8 cellular contexts compared by ENCODE assay signal in the genomic region with DNA sequence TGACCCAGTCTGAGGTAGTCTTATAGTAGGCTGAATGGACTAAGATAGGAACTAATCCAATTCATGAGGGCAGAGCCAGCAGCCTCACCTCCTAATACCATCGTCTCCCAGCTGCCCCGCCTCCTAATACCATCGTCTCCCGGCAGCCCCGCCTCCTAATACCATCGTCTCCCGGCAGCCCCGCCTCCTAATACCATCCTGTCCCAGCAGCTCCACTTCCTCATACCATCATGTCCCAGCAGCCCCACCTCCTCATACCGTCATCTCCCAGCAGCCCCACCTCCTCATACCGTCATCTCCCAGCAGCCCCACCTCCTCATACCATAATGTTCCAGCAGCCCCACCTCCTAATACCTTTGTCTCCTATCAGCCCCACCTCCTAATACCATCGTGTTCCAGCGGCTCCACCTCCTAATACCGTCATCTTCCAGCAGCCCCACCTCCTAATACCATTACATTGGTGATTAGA.
A peak's percentile ranks its signal among the peaks of the same experiment; 100 is the strongest.
DNase-seq lines count a peak whose midpoint lies in the region; ATAC-seq and TF ChIP-seq lines count a peak whose summit lies in the region.

No MANE protein-coding gene starts in this region.

- no peak for TF ChIP-seq CTCF in retinal pigment epithelial cell (conservative IDR thresholded peaks at IDR 0.05; ENCODE audit: low read depth, low read length)

- peak; percentile 78 for DNase-seq in NCI-H526 treated with DMSO at 0.1 percent for 48 hours (lab: John Stamatoyannopoulos, UW)
- peak; percentile 46 for DNase-seq in activated T-cell treated with anti-CD3 and anti-CD28 coated beads for 48 hours (ENCODE audit: low read depth)
- DNase-seq in foreskin melanocyte, result peak; percentile 11
- DNase-seq in retinal pigment epithelial cell (ENCODE audit: low read depth), result peak; percentile 54
- DNase-seq in NOMO-1 treated with DMSO at 0.1 percent for 48 hours (lab: John Stamatoyannopoulos, UW; ENCODE audit: unreplicated experiment), result no peak
- no peak for DNase-seq in NCI-H1930 (lab: John Stamatoyannopoulos, UW)

- ATAC-seq in GM21381 (IDR thresholded peaks at IDR 0.05; ENCODE audit: unreplicated experiment) (peak; percentile 28), GM21390 (IDR thresholded peaks at IDR 0.05; ENCODE audit: unreplicated experiment) (no peak)

- no peak overlapping the region for H3K4me3 ChIP-seq in retinal pigment epithelial cell (ENCODE audit: low read length)

Comparison
In these comparisons a context has a peak if more than half of its experiments do, and no peak if none do; other contexts are left out.
1. DNase-seq: peak in NCI-H526 treated with DMSO at 0.1 percent for 48 hours (single experiment), activated T-cell treated with anti-CD3 and anti-CD28 coated beads for 48 hours (single experiment), foreskin melanocyte (single experiment) and retinal pigment epithelial cell (single experiment); none in NOMO-1 treated with DMSO at 0.1 percent for 48 hours (single experiment) and NCI-H1930 (0 of 2).